9 cellular contexts compared by ENCODE assay signal in the genomic region with DNA sequence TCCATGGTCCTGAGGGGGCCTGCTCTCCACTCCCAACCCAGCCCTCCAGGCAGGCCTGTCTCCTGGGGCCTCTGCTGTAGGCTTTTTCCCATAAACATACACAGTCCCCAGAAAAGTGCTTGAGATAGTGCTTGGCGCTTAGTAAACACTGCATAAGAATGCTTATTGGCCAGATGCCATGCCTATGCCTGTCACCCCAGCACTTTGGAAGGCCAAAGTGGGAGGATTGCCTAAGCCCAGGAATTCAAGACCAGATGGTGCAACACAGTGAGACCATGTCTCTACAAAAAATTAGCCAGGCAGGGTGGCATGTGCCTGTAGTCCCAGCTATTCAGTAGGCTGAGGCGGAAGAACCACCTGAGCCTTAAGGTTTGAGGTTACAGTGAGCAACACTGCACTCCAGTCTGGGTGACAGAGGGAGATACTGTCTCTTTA. TPM values are rescaled to one million over a fixed set of nuclear protein-coding genes. Genes with fewer than 3 reads are reported as not detected.
DNase-seq lines count a peak whose midpoint lies in the region; ATAC-seq and TF ChIP-seq lines count a peak whose summit lies in the region.
"Had no signal": no experiment of that assay in that cellular context is flagged by ENCODE, and none has a peak within 500 bp of the region (broad histone marks: within the 10 kb centered on the region; RNA-seq: fewer than 3 reads in every experiment).

No MANE protein-coding gene starts in this region.

- H3K27me3 ChIP-seq in right atrium auricular region (no peaks in the 10 kb centered on the region), left ventricle myocardium inferior (ENCODE audit: low read depth) (no peaks in the 10 kb centered on the region)

- TF ChIP-seq CTCF in right atrium auricular region (IDR thresholded peaks at IDR 0.05) (no peak), left ventricle myocardium inferior (IDR thresholded peaks at IDR 0.05; ENCODE audit: borderline replicate concordance) (no peak)

- H3K9me3 ChIP-seq in right atrium auricular region, result no peaks in the 10 kb centered on the region
- no peaks in the 10 kb centered on the region for H3K9me3 ChIP-seq in left ventricle myocardium inferior (replicated peaks)

- H3K4me3 ChIP-seq in right atrium auricular region (no peak overlapping the region), left ventricle myocardium inferior (no peak overlapping the region)

- H3K4me1 ChIP-seq in right atrium auricular region (peaks cover 0 to 8% of the 10 kb centered on the region in 2 donors), left ventricle myocardium inferior (peaks cover 7% of the 10 kb centered on the region)

- no peaks in the 10 kb centered on the region for H3K36me3 ChIP-seq in right atrium auricular region
- H3K36me3 ChIP-seq in left ventricle myocardium inferior, result no peaks in the 10 kb centered on the region

- intact Hi-C loops in Right ventricle myocardium inferior (cut with DNase I) (no loop called here), left ventricle myocardium inferior (cut with micrococcal nuclease) (no loop called here)

- DNase-seq in Right ventricle myocardium inferior (ENCODE audit: missing footprints) (no peak), right atrium auricular region (ENCODE audit: low spot score) (no peak), left ventricle myocardium inferior (no peak), AML-193 (lab: John Stamatoyannopoulos, UW) (no peak), GM19238 (ENCODE audit: insufficient read length, low spot score) (no peak)
- DNase-seq in activated CD8-positive, alpha-beta memory T cell treated with anti-CD3 and anti-CD28 coated beads, Interleukin-2, amount 50 U/mL, for 4 hours, result no peak

- ATAC-seq in Right ventricle myocardium inferior (peak; percentile 46), SK-N-SH treated with all-trans-retinoic acid at 6 μM for 48 hours (peak; percentile 78), GM18873 (IDR thresholded peaks at IDR 0.05; ENCODE audit: low FRiP score, unreplicated experiment) (no peak)

- H3K27ac ChIP-seq in right atrium auricular region (no peak overlapping the region), left ventricle myocardium inferior (replicated peaks) (peak overlapping the region; percentile 8)
- H3K27ac ChIP-seq: C4-2B had no signal

TF ChIP-seq in SK-N-SH treated with all-trans-retinoic acid at 6 μM for 48 hours, 23 proteins besides CTCF, POLR2A, EP300 and RAD21:
- TF ChIP-seq GLIS3 (CRISPR knock-in tag; IDR thresholded peaks at IDR 0.05) (no peak), SNAI2 (CRISPR knock-in tag; IDR thresholded peaks at IDR 0.05) (no peak), CSDC2 (CRISPR knock-in tag; IDR thresholded peaks at IDR 0.05) (0 out of 2 replicates have a peak, but pooled peaks have one; percentile 27), ISL1 (CRISPR knock-in tag; IDR thresholded peaks at IDR 0.05) (peak; percentile 77), RARB (CRISPR knock-in tag; IDR thresholded peaks at IDR 0.05) (no peak), ZFP30 (CRISPR knock-in tag; IDR thresholded peaks at IDR 0.05) (no peak), OSR1 (CRISPR knock-in tag; IDR thresholded peaks at IDR 0.05) (no peak), TCF4 (CRISPR knock-in tag; IDR thresholded peaks at IDR 0.05; ENCODE audit: borderline replicate concordance) (no peak)
- TF ChIP-seq, protein P1, sequence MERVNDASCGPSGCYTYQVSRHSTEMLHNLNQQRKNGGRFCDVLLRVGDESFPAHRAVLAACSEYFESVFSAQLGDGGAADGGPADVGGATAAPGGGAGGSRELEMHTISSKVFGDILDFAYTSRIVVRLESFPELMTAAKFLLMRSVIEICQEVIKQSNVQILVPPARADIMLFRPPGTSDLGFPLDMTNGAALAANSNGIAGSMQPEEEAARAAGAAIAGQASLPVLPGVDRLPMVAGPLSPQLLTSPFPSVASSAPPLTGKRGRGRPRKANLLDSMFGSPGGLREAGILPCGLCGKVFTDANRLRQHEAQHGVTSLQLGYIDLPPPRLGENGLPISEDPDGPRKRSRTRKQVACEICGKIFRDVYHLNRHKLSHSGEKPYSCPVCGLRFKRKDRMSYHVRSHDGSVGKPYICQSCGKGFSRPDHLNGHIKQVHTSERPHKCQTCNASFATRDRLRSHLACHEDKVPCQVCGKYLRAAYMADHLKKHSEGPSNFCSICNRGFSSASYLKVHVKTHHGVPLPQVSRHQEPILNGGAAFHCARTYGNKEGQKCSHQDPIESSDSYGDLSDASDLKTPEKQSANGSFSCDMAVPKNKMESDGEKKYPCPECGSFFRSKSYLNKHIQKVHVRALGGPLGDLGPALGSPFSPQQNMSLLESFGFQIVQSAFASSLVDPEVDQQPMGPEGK (CRISPR knock-in tag; IDR thresholded peaks at IDR 0.05; ENCODE audit: borderline replicate concordance), result no peak
- TF ChIP-seq, protein P2, sequence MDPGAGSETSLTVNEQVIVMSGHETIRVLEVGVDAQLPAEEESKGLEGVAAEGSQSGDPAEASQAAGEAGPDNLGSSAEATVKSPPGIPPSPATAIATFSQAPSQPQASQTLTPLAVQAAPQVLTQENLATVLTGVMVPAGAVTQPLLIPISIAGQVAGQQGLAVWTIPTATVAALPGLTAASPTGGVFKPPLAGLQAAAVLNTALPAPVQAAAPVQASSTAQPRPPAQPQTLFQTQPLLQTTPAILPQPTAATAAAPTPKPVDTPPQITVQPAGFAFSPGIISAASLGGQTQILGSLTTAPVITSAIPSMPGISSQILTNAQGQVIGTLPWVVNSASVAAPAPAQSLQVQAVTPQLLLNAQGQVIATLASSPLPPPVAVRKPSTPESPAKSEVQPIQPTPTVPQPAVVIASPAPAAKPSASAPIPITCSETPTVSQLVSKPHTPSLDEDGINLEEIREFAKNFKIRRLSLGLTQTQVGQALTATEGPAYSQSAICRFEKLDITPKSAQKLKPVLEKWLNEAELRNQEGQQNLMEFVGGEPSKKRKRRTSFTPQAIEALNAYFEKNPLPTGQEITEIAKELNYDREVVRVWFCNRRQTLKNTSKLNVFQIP (CRISPR knock-in tag; IDR thresholded peaks at IDR 0.05; ENCODE audit: borderline replicate concordance, low read depth), result no peak

RNA-seq across cellular contexts. Expression of a gene that starts 24.6 kb away (rescaled TPM):
- 11.8 TPM for total RNA-seq in Right ventricle myocardium inferior
- total RNA-seq in right atrium auricular region, result 10 to 100 TPM in 1 of 2 donors, 1 to 10 TPM in 1; 9.2 to 13.0 TPM
- total RNA-seq in left ventricle myocardium inferior, result 8.5 TPM
